In genomic region chr2:46170611-46171385, GRCh38 we compare ENCODE assay signal across 1 cellular context.
TF ChIP-seq lines count a peak whose summit lies in the region.

No MANE protein-coding gene starts in this region.

TF ChIP-seq in GM23338, 12 proteins besides CTCF, POLR2A, EP300 and RAD21:
- TF ChIP-seq, protein P1, sequence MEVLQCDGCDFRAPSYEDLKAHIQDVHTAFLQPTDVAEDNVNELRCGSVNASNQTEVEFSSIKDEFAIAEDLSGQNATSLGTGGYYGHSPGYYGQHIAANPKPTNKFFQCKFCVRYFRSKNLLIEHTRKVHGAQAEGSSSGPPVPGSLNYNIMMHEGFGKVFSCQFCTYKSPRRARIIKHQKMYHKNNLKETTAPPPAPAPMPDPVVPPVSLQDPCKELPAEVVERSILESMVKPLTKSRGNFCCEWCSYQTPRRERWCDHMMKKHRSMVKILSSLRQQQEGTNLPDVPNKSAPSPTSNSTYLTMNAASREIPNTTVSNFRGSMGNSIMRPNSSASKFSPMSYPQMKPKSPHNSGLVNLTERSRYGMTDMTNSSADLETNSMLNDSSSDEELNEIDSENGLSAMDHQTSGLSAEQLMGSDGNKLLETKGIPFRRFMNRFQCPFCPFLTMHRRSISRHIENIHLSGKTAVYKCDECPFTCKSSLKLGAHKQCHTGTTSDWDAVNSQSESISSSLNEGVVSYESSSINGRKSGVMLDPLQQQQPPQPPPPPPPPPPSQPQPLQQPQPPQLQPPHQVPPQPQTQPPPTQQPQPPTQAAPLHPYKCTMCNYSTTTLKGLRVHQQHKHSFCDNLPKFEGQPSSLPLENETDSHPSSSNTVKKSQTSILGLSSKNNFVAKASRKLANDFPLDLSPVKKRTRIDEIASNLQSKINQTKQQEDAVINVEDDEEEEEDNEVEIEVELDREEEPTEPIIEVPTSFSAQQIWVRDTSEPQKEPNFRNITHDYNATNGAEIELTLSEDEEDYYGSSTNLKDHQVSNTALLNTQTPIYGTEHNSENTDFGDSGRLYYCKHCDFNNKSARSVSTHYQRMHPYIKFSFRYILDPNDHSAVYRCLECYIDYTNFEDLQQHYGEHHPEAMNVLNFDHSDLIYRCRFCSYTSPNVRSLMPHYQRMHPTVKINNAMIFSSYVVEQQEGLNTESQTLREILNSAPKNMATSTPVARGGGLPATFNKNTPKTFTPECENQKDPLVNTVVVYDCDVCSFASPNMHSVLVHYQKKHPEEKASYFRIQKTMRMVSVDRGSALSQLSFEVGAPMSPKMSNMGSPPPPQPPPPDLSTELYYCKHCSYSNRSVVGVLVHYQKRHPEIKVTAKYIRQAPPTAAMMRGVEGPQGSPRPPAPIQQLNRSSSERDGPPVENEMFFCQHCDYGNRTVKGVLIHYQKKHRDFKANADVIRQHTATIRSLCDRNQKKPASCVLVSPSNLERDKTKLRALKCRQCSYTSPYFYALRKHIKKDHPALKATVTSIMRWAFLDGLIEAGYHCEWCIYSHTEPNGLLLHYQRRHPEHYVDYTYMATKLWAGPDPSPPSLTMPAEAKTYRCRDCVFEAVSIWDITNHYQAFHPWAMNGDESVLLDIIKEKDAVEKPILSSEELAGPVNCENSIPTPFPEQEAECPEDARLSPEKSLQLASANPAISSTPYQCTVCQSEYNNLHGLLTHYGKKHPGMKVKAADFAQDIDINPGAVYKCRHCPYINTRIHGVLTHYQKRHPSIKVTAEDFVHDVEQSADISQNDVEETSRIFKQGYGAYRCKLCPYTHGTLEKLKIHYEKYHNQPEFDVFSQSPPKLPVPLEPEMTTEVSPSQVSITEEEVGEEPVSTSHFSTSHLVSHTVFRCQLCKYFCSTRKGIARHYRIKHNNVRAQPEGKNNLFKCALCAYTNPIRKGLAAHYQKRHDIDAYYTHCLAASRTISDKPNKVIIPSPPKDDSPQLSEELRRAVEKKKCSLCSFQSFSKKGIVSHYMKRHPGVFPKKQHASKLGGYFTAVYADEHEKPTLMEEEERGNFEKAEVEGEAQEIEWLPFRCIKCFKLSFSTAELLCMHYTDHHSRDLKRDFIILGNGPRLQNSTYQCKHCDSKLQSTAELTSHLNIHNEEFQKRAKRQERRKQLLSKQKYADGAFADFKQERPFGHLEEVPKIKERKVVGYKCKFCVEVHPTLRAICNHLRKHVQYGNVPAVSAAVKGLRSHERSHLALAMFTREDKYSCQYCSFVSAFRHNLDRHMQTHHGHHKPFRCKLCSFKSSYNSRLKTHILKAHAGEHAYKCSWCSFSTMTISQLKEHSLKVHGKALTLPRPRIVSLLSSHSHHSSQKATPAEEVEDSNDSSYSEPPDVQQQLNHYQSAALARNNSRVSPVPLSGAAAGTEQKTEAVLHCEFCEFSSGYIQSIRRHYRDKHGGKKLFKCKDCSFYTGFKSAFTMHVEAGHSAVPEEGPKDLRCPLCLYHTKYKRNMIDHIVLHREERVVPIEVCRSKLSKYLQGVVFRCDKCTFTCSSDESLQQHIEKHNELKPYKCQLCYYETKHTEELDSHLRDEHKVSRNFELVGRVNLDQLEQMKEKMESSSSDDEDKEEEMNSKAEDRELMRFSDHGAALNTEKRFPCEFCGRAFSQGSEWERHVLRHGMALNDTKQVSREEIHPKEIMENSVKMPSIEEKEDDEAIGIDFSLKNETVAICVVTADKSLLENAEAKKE (CRISPR knock-in tag; IDR thresholded peaks at IDR 0.05), result no peak
- TF ChIP-seq STAT1 (IDR thresholded peaks at IDR 0.05; ENCODE audit: unreplicated experiment) (no peak), POLR2AphosphoS5 (IDR thresholded peaks at IDR 0.05; ENCODE audit: low read depth) (no peak), JUNB (IDR thresholded peaks at IDR 0.05; ENCODE audit: unreplicated experiment) (no peak)
